ENCODE assay signal across 28 cellular contexts in genomic region chr5:82072138-82072537, GRCh38.
"Had no signal": no experiment of that assay in that cellular context is flagged by ENCODE, and none has a peak within 500 bp of the region (broad histone marks: within the 10 kb centered on the region; RNA-seq: fewer than 3 reads in every experiment).

No MANE protein-coding gene starts in this region.

- DNase-seq: activated CD4-positive, alpha-beta memory T cell treated with anti-CD3 and anti-CD28 coated beads for 36 hours; activated CD4-positive, alpha-beta T cell treated with anti-CD3 and anti-CD28 coated beads for 36 hours; activated CD4-positive, alpha-beta T cell treated with anti-CD3 and anti-CD28 coated beads, Interleukin-2, amount 10 ng/mL, durations not matched to agents 24 days and 14 days; activated CD4-positive, CD25-positive, alpha-beta regulatory T cell; activated CD4-positive, CD25-positive, alpha-beta regulatory T cell treated with anti-CD3 and anti-CD28 coated beads, Interleukin-2, amount 50 U/mL, for 72 hours; activated CD8-positive, alpha-beta memory T cell treated with anti-CD3 and anti-CD28 coated beads, Interleukin-2, amount 10 ng/mL, durations not matched to agents 7 days and 5 days; activated CD8-positive, alpha-beta memory T cell treated with anti-CD3 and anti-CD28 coated beads, Interleukin-2, amount 50 U/mL, for 4 hours; activated CD8-positive, alpha-beta T cell treated with anti-CD3 and anti-CD28 coated beads, Interleukin-2, amount 10 ng/mL, durations not matched to agents 7 days and 5 days; activated effector memory CD4-positive, alpha-beta T cell treated with anti-CD3 and anti-CD28 coated beads, Interleukin-2, amount 50 U/mL, for 16 hours; activated naive CD4-positive, alpha-beta T cell treated with anti-CD3 and anti-CD28 coated beads for 36 hours; activated naive CD8-positive, alpha-beta T cell treated with anti-CD3 and anti-CD28 coated beads for 36 hours; activated naive CD8-positive, alpha-beta T cell treated with anti-CD3 and anti-CD28 coated beads, Interleukin-2, amount 50 U/mL, for 24 hours; activated T-cell treated with anti-CD3 and anti-CD28 coated beads, Interleukin-2, amount 50 U/mL, for 1 hour; activated T-cell treated with anti-CD3 and anti-CD28 coated beads, Interleukin-2, amount 50 U/mL, for 48 hours; adrenal gland; brain microvascular endothelial cell; dorsolateral prefrontal cortex; effector memory CD4-positive, alpha-beta T cell; endodermal cell; foreskin keratinocyte; gastrocnemius medialis; glutamatergic neuron; heart right ventricle; T-helper 2 cell had no signal

- H3K27me3 ChIP-seq: adrenal gland, ascending aorta, brain microvascular endothelial cell, dorsolateral prefrontal cortex, foreskin keratinocyte, gastrocnemius medialis, heart right ventricle had no signal

- H3K36me3 ChIP-seq: adrenal gland, ascending aorta, brain microvascular endothelial cell, gastrocnemius medialis, heart right ventricle had no signal

- H3K9me3 ChIP-seq: adrenal gland, ascending aorta, gastrocnemius medialis had no signal

- H3K4me3 ChIP-seq: adrenal gland, ascending aorta, coronary artery, dorsolateral prefrontal cortex, gastrocnemius medialis, heart right ventricle had no signal

- ATAC-seq: activated CD4-positive, alpha-beta T cell treated with anti-CD3 and anti-CD28 coated beads for 36 hours; activated CD8-positive, alpha-beta memory T cell treated with anti-CD3 and anti-CD28 coated beads, Interleukin-2, amount 10 ng/mL, durations not matched to agents 7 days and 5 days; activated CD8-positive, alpha-beta T cell treated with anti-CD3 and anti-CD28 coated beads, Interleukin-2, amount 10 ng/mL, durations not matched to agents 7 days and 5 days; activated naive CD8-positive, alpha-beta T cell treated with anti-CD3 and anti-CD28 coated beads, Interleukin-2, amount 50 U/mL, for 24 hours; esophagus mucosa; foreskin keratinocyte; gastrocnemius medialis had no signal

- FAIRE-seq: bronchial epithelial cell had no signal

- H3K4me1 ChIP-seq: ascending aorta, foreskin keratinocyte, gastrocnemius medialis had no signal

- H3K27ac ChIP-seq: adrenal gland, ascending aorta, brain microvascular endothelial cell, coronary artery, dorsolateral prefrontal cortex, foreskin keratinocyte, gastrocnemius medialis, heart right ventricle had no signal
